In the genomic region with DNA sequence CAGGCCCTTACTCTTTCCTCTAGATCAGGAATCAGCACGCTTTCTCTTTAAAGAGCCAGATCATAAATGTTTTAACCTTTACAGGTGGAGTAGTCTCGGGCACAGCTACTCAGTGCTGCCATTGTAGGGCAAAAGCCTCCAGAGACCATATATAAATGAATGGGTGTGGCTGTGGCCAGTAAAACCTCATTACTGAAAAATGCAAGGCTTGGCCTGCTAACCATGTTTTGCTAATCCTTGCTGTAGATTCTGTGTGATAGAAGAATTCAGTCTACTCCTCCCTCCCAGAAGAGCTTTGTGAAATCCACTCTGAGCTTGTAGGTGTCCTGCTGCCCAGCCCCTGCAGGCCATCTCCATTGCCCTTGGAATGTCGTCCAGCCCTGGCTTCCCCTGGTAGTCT, we compare ENCODE assay signal across 14 cellular contexts. TPM values are rescaled to one million over a fixed set of nuclear protein-coding genes. Genes with fewer than 3 reads are reported as not detected.
DNase-seq lines count a peak whose midpoint lies in the region; ATAC-seq, FAIRE-seq and TF ChIP-seq lines count a peak whose summit lies in the region.
"Had no signal": no experiment of that assay in that cellular context is flagged by ENCODE, and none has a peak within 500 bp of the region (broad histone marks: within the 10 kb centered on the region; RNA-seq: fewer than 3 reads in every experiment).

No MANE protein-coding gene starts in this region.

- H3K27ac ChIP-seq in mesendoderm (ENCODE audit: low read depth, low read length), result no peak overlapping the region

- POLR2A ChIA-PET in AG04449 (lab: Yijun Ruan, JAX), result interaction anchor here (0.5 to 1.1 kb wide), 5 partner anchors 9 to 72 kb away, joined by 3 to 6 read pairs (median 3); no protein-coding TSS in a partner anchor

- CTCF ChIA-PET in AG04449 (lab: Yijun Ruan, JAX), result interaction anchor here (0.9 to 4.2 kb wide), 10 partner anchors 9 to 258 kb away, joined by 3 to 37 read pairs (median 4); no protein-coding TSS in a partner anchor

- H3K36me3 Mint-ChIP-seq in HFFc6 (ENCODE audit: low read depth), result peaks cover 61% of the 10 kb centered on the region

- no peak overlapping the region for H3K4ac ChIP-seq in mesendoderm (ENCODE audit: low read depth, low read length)

- H3K27me3 ChIP-seq in bronchial epithelial cell (ENCODE audit: control insufficient read depth, insufficient read depth, low read length), result no peaks in the 10 kb centered on the region
- H3K27me3 ChIP-seq in mesendoderm (ENCODE audit: insufficient read depth, low read length, poor library complexity), result no peaks in the 10 kb centered on the region

- no peak overlapping the region for H2AK5ac ChIP-seq in mesendoderm (ENCODE audit: low read length)

- H3K79me1 ChIP-seq in mesendoderm (ENCODE audit: low read length), result no peaks in the 10 kb centered on the region

- peaks cover 41% of the 10 kb centered on the region for H3K4me1 Mint-ChIP-seq in HFFc6 (ENCODE audit: low read depth)
- H3K4me1 Mint-ChIP-seq: stimulated activated memory B cell treated with anti-CD40 and anti-IgM and Interleukin-4, amounts not matched to agents 10 μg/mL and 1 μg/mL and 100 μg/mL, for 72 hours had no signal

- peak overlapping the region; percentile 39 for H3K4me3 Mint-ChIP-seq in HFFc6
- H3K4me3 Mint-ChIP-seq: CD4-positive, alpha-beta T cell; stimulated activated memory B cell treated with anti-CD40 and anti-IgM and Interleukin-4, amounts not matched to agents 10 μg/mL and 1 μg/mL and 100 μg/mL, for 72 hours had no signal

- no peak overlapping the region for H2BK15ac ChIP-seq in mesendoderm (replicated peaks; ENCODE audit: low read depth)

- no CpG with 5 or more reads among the region's 3 CpGs for WGBS in mesendoderm (ENCODE audit: extremely low coverage, insufficient coverage, low lambda C conversion rate)

- no peaks in the 10 kb centered on the region for H3K4me1 ChIP-seq in mesendoderm (ENCODE audit: control insufficient read depth, low read depth, low read length)
- H3K4me1 ChIP-seq: HAP-1 had no signal

- no peak overlapping the region for H2BK5ac ChIP-seq in mesendoderm (ENCODE audit: low read length)

- peak; percentile 72 for FAIRE-seq in bronchial epithelial cell (lab: Jason Lieb, UNC)
- FAIRE-seq in D721Med (lab: Jason Lieb, UNC), result no peak
- FAIRE-seq in frontal cortex (lab: Jason Lieb, UNC), result no peak

- no peak overlapping the region for H3K4me2 ChIP-seq in mesendoderm (ENCODE audit: low read length)

- H3K27ac Mint-ChIP-seq in HFFc6, result peak overlapping the region; percentile 88
- H3K27ac Mint-ChIP-seq: CD4-positive, alpha-beta T cell; stimulated activated memory B cell treated with anti-CD40 and anti-IgM and Interleukin-4, amounts not matched to agents 10 μg/mL and 1 μg/mL and 100 μg/mL, for 72 hours had no signal

- no peak overlapping the region for H3K23ac ChIP-seq in mesendoderm (ENCODE audit: low read length)

- no peaks in the 10 kb centered on the region for H3K9me3 Mint-ChIP-seq in HFFc6
- H3K9me3 Mint-ChIP-seq: CD4-positive, alpha-beta T cell; stimulated activated memory B cell treated with anti-CD40 and anti-IgM and Interleukin-4, amounts not matched to agents 10 μg/mL and 1 μg/mL and 100 μg/mL, for 72 hours had no signal

- no peak for TF ChIP-seq CTCF in AG04449 (IDR thresholded peaks at IDR 0.05; ENCODE audit: insufficient read depth, low read length, missing control alignments)
- TF ChIP-seq CTCF in HFFc6 (IDR thresholded peaks at IDR 0.05), result peak; percentile 17; the same call in 1 of the 2 replicates
- TF ChIP-seq CTCF in bronchial epithelial cell (IDR thresholded peaks at IDR 0.05; ENCODE audit: insufficient read depth, low read length, severe bottlenecking), result no peak
- TF ChIP-seq CTCF in D721Med (IDR thresholded peaks at IDR 0.05; ENCODE audit: insufficient read depth, missing control alignments), result no peak

- no peak overlapping the region for H2BK120ac ChIP-seq in mesendoderm (ENCODE audit: low read depth, low read length)

- H3K79me2 ChIP-seq in mesendoderm (ENCODE audit: control insufficient read depth, insufficient read depth, low read length), result no peaks in the 10 kb centered on the region

- no peak overlapping the region for H3K18ac ChIP-seq in mesendoderm (ENCODE audit: low read length)

- H4K8ac ChIP-seq in mesendoderm (ENCODE audit: low read depth, low read length), result no peak overlapping the region

- no peak overlapping the region for H3K56ac ChIP-seq in mesendoderm (ENCODE audit: low read length)

- H4K5ac ChIP-seq in mesendoderm (ENCODE audit: low read length), result no peak overlapping the region

- H3K4me3 ChIP-seq in AG04449 (ENCODE audit: low read depth, low read length) (no peak overlapping the region), bronchial epithelial cell (ENCODE audit: low read depth, low read length) (no peak overlapping the region), mesendoderm (ENCODE audit: low read length) (no peak overlapping the region)
- H3K4me3 ChIP-seq: HAP-1 had no signal

- H3K36me3 ChIP-seq in bronchial epithelial cell (ENCODE audit: control insufficient read depth, insufficient read depth, low read length) (peaks cover 48% of the 10 kb centered on the region), mesendoderm (ENCODE audit: control insufficient read depth, insufficient read depth, low read length) (peaks cover 42% of the 10 kb centered on the region)

- H3K27me3 Mint-ChIP-seq in HFFc6 (ENCODE audit: insufficient read depth), result peaks cover 13% of the 10 kb centered on the region
- H3K27me3 Mint-ChIP-seq: CD4-positive, alpha-beta T cell; stimulated activated memory B cell treated with anti-CD40 and anti-IgM and Interleukin-4, amounts not matched to agents 10 μg/mL and 1 μg/mL and 100 μg/mL, for 72 hours had no signal

- no peak for ATAC-seq in GM19397 (IDR thresholded peaks at IDR 0.05; ENCODE audit: unreplicated experiment)
- ATAC-seq: stimulated activated memory B cell treated with anti-CD40 and anti-IgM and Interleukin-4, amounts not matched to agents 10 μg/mL and 1 μg/mL and 100 μg/mL, for 72 hours had no signal

- no peak overlapping the region for H3K9ac ChIP-seq in mesendoderm (ENCODE audit: low read length)

- peak; percentile 58 for DNase-seq in AG04449 (ENCODE audit: low read depth, low spot score)
- DNase-seq in HFFc6, result peak; percentile 90
- DNase-seq in bronchial epithelial cell (ENCODE audit: low read depth), result peak; percentile 51
- DNase-seq in mesendoderm, result peak; percentile 81
- DNase-seq in activated CD8-positive, alpha-beta memory T cell treated with anti-CD3 and anti-CD28 coated beads, Interleukin-2, amount 50 U/mL, for 48 hours, result no peak
- no peak for DNase-seq in D721Med (ENCODE audit: insufficient read length, low spot score)
- no peak for DNase-seq in frontal cortex (ENCODE audit: low spot score in 2 of 2)
- DNase-seq: CD4-positive, alpha-beta T cell; cortex of kidney; NCI-H187 treated with DMSO at 0.1 percent for 48 hours; SHP77 had no signal

RNA-seq across cellular contexts. Expression of a gene that starts 58.1 kb away (rescaled TPM):
- total RNA-seq in HFFc6 (2021; fragmentation: NEBNext Ultra II Directional; extraction: Animal tissue kit (Norgen Biotek cat#: 25700)), result 100 to 1,000 TPM; 616 to 859 (median 665) TPM
- 140 and 280 TPM in 2 replicates for total RNA-seq in bronchial epithelial cell
- polyA plus RNA-seq in mesendoderm (2013, experiment 1 of 2), result 1,232 TPM
- polyA plus RNA-seq in mesendoderm (2013, experiment 2 of 2), result 1,230 TPM
- total RNA-seq in frontal cortex, result 289 TPM

Comparison
In these comparisons a context has a peak if more than half of its experiments do, and no peak if none do; other contexts are left out.
1. DNase-seq: peak in AG04449 (single experiment), HFFc6 (single experiment), bronchial epithelial cell (single experiment) and mesendoderm (single experiment); none in activated CD8-positive, alpha-beta memory T cell treated with anti-CD3 and anti-CD28 coated beads, Interleukin-2, amount 50 U/mL, for 48 hours (single experiment), D721Med (single experiment) and frontal cortex (0 of 2).